ENCODE assay signal across 1 cellular context in the genomic region with DNA sequence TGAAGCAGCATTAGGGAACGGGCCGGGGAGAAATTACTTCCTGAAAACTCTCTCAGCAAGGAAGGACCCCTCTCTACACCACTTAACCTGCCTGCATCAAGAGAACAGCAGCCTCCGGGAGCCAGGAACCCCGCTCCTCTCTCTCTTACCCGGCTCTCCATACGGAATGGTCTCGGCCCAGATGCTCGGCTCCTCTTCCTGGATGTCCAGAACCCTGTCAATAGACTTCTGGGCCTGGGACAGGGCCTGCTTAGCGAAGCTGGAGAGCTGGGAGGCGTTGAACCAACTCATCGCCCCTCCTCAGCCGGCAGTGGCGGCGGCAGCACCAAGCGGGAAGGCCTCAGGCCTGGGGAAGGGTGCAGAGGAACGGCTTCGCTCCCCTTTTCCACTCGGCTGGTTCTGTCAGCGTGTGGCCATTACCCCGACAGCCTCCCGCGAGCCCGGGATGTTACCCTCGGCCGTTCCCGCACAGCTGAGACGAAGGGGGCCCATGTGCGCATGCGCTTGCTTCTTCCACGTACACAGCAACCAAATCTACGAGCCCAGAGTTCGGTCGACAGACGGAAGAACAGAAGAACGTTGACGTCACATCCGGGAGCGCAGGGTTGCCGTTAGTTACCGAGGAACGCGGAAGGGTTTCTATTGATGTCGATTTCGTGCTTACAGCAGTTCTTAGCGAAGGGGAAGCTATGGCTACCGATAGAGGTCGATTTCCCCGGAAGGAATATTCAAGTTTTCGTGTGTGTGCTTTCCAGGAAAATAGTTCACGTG.
TF ChIP-seq lines count a peak whose summit lies in the region.

A gene with protein sequence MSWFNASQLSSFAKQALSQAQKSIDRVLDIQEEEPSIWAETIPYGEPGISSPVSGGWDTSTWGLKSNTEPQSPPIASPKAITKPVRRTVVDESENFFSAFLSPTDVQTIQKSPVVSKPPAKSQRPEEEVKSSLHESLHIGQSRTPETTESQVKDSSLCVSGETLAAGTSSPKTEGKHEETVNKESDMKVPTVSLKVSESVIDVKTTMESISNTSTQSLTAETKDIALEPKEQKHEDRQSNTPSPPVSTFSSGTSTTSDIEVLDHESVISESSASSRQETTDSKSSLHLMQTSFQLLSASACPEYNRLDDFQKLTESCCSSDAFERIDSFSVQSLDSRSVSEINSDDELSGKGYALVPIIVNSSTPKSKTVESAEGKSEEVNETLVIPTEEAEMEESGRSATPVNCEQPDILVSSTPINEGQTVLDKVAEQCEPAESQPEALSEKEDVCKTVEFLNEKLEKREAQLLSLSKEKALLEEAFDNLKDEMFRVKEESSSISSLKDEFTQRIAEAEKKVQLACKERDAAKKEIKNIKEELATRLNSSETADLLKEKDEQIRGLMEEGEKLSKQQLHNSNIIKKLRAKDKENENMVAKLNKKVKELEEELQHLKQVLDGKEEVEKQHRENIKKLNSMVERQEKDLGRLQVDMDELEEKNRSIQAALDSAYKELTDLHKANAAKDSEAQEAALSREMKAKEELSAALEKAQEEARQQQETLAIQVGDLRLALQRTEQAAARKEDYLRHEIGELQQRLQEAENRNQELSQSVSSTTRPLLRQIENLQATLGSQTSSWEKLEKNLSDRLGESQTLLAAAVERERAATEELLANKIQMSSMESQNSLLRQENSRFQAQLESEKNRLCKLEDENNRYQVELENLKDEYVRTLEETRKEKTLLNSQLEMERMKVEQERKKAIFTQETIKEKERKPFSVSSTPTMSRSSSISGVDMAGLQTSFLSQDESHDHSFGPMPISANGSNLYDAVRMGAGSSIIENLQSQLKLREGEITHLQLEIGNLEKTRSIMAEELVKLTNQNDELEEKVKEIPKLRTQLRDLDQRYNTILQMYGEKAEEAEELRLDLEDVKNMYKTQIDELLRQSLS (minus strand): TSS at position 538 of the 771 bp plus-strand sequence. CDS start 247 bp downstream, at position 291.

TF ChIP-seq in K562, 482 proteins besides CTCF, POLR2A, EP300 and RAD21 (continued from another document):
- TF ChIP-seq SNRNP70 (optimal IDR thresholded peaks at IDR 0.05; ENCODE audit: low read depth, low read length), result no peak
- TF ChIP-seq ZNF133 (CRISPR knock-in tag; IDR thresholded peaks at IDR 0.05), result no peak
- no peak for TF ChIP-seq ZNF668 (CRISPR knock-in tag; IDR thresholded peaks at IDR 0.05)
